Comparison of ENCODE assay signal across 1 cellular context in the genomic region with DNA sequence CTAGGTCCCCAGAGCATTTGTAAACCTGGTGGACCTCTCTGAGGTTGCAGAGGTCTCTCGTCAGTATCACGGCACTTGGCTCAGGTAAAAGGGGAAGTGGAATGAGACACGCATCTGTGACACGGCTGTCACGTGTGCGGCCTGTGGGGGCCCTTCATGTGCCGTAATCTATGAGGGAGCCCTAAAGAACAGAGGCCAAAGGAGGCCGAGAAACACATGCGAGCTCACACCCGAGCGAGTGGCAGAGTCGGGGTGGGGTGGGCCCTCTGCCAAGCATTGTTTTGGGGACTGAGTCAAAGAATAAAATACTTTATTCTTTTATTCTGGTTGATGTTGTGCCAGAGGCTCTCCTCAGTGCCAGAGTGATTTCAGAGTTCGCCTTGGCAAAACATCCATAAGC.
TF ChIP-seq lines count a peak whose summit lies in the region.

No MANE protein-coding gene starts in this region.

TF ChIP-seq in WTC11, 78 proteins besides CTCF, POLR2A, EP300 and RAD21 (continued from another document):
- TF ChIP-seq, protein P1, sequence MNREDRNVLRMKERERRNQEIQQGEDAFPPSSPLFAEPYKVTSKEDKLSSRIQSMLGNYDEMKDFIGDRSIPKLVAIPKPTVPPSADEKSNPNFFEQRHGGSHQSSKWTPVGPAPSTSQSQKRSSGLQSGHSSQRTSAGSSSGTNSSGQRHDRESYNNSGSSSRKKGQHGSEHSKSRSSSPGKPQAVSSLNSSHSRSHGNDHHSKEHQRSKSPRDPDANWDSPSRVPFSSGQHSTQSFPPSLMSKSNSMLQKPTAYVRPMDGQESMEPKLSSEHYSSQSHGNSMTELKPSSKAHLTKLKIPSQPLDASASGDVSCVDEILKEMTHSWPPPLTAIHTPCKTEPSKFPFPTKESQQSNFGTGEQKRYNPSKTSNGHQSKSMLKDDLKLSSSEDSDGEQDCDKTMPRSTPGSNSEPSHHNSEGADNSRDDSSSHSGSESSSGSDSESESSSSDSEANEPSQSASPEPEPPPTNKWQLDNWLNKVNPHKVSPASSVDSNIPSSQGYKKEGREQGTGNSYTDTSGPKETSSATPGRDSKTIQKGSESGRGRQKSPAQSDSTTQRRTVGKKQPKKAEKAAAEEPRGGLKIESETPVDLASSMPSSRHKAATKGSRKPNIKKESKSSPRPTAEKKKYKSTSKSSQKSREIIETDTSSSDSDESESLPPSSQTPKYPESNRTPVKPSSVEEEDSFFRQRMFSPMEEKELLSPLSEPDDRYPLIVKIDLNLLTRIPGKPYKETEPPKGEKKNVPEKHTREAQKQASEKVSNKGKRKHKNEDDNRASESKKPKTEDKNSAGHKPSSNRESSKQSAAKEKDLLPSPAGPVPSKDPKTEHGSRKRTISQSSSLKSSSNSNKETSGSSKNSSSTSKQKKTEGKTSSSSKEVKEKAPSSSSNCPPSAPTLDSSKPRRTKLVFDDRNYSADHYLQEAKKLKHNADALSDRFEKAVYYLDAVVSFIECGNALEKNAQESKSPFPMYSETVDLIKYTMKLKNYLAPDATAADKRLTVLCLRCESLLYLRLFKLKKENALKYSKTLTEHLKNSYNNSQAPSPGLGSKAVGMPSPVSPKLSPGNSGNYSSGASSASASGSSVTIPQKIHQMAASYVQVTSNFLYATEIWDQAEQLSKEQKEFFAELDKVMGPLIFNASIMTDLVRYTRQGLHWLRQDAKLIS (CRISPR knock-in tag; IDR thresholded peaks at IDR 0.05; ENCODE audit: borderline replicate concordance), result no peak
- TF ChIP-seq, protein P2, sequence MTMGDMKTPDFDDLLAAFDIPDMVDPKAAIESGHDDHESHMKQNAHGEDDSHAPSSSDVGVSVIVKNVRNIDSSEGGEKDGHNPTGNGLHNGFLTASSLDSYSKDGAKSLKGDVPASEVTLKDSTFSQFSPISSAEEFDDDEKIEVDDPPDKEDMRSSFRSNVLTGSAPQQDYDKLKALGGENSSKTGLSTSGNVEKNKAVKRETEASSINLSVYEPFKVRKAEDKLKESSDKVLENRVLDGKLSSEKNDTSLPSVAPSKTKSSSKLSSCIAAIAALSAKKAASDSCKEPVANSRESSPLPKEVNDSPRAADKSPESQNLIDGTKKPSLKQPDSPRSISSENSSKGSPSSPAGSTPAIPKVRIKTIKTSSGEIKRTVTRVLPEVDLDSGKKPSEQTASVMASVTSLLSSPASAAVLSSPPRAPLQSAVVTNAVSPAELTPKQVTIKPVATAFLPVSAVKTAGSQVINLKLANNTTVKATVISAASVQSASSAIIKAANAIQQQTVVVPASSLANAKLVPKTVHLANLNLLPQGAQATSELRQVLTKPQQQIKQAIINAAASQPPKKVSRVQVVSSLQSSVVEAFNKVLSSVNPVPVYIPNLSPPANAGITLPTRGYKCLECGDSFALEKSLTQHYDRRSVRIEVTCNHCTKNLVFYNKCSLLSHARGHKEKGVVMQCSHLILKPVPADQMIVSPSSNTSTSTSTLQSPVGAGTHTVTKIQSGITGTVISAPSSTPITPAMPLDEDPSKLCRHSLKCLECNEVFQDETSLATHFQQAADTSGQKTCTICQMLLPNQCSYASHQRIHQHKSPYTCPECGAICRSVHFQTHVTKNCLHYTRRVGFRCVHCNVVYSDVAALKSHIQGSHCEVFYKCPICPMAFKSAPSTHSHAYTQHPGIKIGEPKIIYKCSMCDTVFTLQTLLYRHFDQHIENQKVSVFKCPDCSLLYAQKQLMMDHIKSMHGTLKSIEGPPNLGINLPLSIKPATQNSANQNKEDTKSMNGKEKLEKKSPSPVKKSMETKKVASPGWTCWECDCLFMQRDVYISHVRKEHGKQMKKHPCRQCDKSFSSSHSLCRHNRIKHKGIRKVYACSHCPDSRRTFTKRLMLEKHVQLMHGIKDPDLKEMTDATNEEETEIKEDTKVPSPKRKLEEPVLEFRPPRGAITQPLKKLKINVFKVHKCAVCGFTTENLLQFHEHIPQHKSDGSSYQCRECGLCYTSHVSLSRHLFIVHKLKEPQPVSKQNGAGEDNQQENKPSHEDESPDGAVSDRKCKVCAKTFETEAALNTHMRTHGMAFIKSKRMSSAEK (CRISPR knock-in tag; IDR thresholded peaks at IDR 0.05; ENCODE audit: borderline replicate concordance), result no peak
- TF ChIP-seq PRRX2 (CRISPR knock-in tag; IDR thresholded peaks at IDR 0.05) (no peak), E2F1 (CRISPR knock-in tag; IDR thresholded peaks at IDR 0.05) (no peak), RORB (CRISPR knock-in tag; IDR thresholded peaks at IDR 0.05) (no peak), AR (CRISPR knock-in tag; IDR thresholded peaks at IDR 0.05) (no peak), ZNF512 (CRISPR knock-in tag; IDR thresholded peaks at IDR 0.05; ENCODE audit: borderline replicate concordance) (no peak)
- TF ChIP-seq, protein P3, sequence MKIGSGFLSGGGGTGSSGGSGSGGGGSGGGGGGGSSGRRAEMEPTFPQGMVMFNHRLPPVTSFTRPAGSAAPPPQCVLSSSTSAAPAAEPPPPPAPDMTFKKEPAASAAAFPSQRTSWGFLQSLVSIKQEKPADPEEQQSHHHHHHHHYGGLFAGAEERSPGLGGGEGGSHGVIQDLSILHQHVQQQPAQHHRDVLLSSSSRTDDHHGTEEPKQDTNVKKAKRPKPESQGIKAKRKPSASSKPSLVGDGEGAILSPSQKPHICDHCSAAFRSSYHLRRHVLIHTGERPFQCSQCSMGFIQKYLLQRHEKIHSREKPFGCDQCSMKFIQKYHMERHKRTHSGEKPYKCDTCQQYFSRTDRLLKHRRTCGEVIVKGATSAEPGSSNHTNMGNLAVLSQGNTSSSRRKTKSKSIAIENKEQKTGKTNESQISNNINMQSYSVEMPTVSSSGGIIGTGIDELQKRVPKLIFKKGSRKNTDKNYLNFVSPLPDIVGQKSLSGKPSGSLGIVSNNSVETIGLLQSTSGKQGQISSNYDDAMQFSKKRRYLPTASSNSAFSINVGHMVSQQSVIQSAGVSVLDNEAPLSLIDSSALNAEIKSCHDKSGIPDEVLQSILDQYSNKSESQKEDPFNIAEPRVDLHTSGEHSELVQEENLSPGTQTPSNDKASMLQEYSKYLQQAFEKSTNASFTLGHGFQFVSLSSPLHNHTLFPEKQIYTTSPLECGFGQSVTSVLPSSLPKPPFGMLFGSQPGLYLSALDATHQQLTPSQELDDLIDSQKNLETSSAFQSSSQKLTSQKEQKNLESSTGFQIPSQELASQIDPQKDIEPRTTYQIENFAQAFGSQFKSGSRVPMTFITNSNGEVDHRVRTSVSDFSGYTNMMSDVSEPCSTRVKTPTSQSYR (CRISPR knock-in tag; IDR thresholded peaks at IDR 0.05), result no peak
- TF ChIP-seq, protein P4, sequence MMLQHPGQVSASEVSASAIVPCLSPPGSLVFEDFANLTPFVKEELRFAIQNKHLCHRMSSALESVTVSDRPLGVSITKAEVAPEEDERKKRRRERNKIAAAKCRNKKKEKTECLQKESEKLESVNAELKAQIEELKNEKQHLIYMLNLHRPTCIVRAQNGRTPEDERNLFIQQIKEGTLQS (CRISPR knock-in tag; conservative IDR thresholded peaks at IDR 0.05), result no peak
TF ChIP-seq in WTC11: peak in this region for 0.
